16 cellular contexts compared by ENCODE assay signal in the genomic region with DNA sequence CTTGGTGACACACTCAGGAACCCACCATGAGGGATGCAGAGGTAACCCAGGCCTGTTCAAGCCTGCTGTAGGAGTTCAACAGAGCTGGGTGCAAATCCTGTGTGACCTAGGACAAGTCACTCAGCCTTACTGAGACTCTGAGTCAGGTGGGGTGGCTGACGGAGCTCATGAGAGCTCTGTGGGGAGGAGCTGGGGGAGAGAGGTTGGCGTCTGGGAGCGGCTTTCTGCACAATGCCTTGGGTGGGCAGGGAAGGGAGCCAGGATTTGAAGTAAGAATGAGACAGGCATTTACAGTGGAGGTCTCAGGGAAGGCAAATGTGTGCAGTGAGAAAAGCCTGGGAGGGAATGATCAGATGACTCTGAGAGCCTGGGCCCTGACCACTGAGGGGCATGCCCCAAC. TPM values are rescaled to one million over a fixed set of nuclear protein-coding genes. Genes with fewer than 3 reads are reported as not detected.
"Had no signal": no experiment of that assay in that cellular context is flagged by ENCODE, and none has a peak within 500 bp of the region (broad histone marks: within the 10 kb centered on the region; RNA-seq: fewer than 3 reads in every experiment).

No MANE protein-coding gene starts in this region.

- FAIRE-seq: colon, small intestine had no signal

- H3K27me3 Mint-ChIP-seq: effector memory CD8-positive, alpha-beta T cell had no signal

- DNase-seq: effector memory CD8-positive, alpha-beta T cell; esophagus squamous epithelium; hippocampal formation; left colon; naive thymus-derived CD4-positive, alpha-beta T cell; nephron progenitor cell; ovary; right cardiac atrium; small intestine; stimulated activated CD4-positive, alpha-beta T cell treated with anti-CD3 and anti-CD28 coated beads, Interleukin-12 subunit alpha, Interleukin-12 subunit beta, amount 100 ng/mL, for 4 hours; stimulated activated naive CD4-positive, alpha-beta T cell treated with Interleukin-2 at 50 U/mL for 16 hours; upper lobe of right lung had no signal

- H3K4me3 Mint-ChIP-seq: dendritic cell treated with granulocyte-macrophage colony-stimulating factor and Interleukin-4, amounts not matched to agents 40 ng/mL and 50 ng/mL, for 4 days; effector memory CD8-positive, alpha-beta T cell; naive thymus-derived CD4-positive, alpha-beta T cell; nephron progenitor cell had no signal

- H3K9me3 Mint-ChIP-seq: dendritic cell treated with granulocyte-macrophage colony-stimulating factor and Interleukin-4, amounts not matched to agents 40 ng/mL and 50 ng/mL, for 4 days; effector memory CD8-positive, alpha-beta T cell; naive thymus-derived CD4-positive, alpha-beta T cell; nephron progenitor cell had no signal

- H3K4me1 ChIP-seq: esophagus squamous epithelium, tibial nerve, upper lobe of right lung had no signal

- H3K4me3 ChIP-seq: esophagus squamous epithelium, ovary, tibial nerve, upper lobe of right lung had no signal

- H3K27ac ChIP-seq: esophagus squamous epithelium, ovary, tibial nerve, upper lobe of right lung had no signal

- H3K27ac Mint-ChIP-seq: dendritic cell treated with granulocyte-macrophage colony-stimulating factor and Interleukin-4, amounts not matched to agents 40 ng/mL and 50 ng/mL, for 4 days; nephron progenitor cell had no signal

- H3K9me3 ChIP-seq: esophagus squamous epithelium, ovary, tibial nerve, upper lobe of right lung had no signal

- H3K36me3 Mint-ChIP-seq: naive thymus-derived CD4-positive, alpha-beta T cell had no signal

- H3K27me3 ChIP-seq: ovary, tibial nerve, upper lobe of right lung had no signal

- H3K36me3 ChIP-seq: esophagus squamous epithelium, ovary, tibial nerve, upper lobe of right lung had no signal

RNA-seq across cellular contexts. Expression of a gene that starts 45.8 kb away (rescaled TPM):
- total RNA-seq: epithelial cell of proximal tubule had no signal
